20 cellular contexts compared by ENCODE assay signal in the genomic region with DNA sequence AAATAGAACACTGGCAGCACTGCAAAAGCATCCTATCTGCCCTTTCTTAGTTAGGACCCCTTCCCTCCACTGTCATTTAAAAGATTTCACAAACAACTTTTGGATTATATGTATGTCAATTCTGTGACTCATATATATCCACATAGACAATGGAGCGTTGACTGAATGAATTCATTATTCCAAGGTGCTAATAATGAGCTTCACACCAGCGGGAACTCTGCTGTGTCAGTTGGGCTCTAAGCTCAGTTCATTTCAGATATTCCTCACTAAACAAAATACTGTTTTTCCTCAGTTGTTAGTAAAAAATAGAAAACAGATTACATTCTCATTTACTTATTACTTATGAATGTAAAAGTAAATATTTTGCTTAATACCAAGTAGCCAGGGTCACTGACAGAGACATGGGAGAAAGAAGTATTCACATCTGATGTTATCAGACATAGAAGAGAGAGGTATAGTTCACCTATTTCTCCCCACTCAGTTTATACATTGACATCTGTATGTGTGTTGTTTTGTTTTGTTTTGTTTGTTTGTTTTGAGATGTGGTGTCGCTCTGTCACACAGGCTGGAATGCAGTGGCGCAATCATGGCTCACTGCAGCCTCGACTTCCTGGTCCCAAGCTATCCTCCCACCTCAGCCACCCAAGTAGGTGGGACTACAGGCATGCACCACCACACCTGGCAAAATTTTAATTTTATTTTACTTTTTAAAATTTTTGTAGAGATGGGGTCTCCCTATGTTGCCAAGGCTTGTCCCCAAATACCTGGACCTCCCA. TPM values are rescaled to one million over a fixed set of nuclear protein-coding genes. Genes with fewer than 3 reads are reported as not detected.
DNase-seq lines count a peak whose midpoint lies in the region; ATAC-seq, FAIRE-seq and TF ChIP-seq lines count a peak whose summit lies in the region.
"Had no signal": no experiment of that assay in that cellular context is flagged by ENCODE, and none has a peak within 500 bp of the region (broad histone marks: within the 10 kb centered on the region; RNA-seq: fewer than 3 reads in every experiment).

No MANE protein-coding gene starts in this region.

- in situ Hi-C loops in HepG2 (cut with HindIII; ENCODE audit: extremely low pct_ligation_motif_present, low pct_unique_long_range_greater_than_20kb) = no loop called here

- no peak for TF ChIP-seq RAD21 in HepG2 (CRISPR knock-in tag; IDR thresholded peaks at IDR 0.05)

- peaks cover 89% of the 10 kb centered on the region for H3K36me3 Mint-ChIP-seq in activated T-cell treated with anti-CD3 and anti-CD28 coated beads, Interleukin-2, amount 50 U/mL, for 24 hours (ENCODE audit: low read depth)
- H3K36me3 Mint-ChIP-seq in activated T-cell treated with anti-CD3 and anti-CD28 coated beads, Interleukin-2, amount 50 U/mL, for 72 hours (ENCODE audit: insufficient read depth in 2 of 2) = peaks cover 17 to 43% of the 10 kb centered on the region in 2 donors

- H3K4me1 Mint-ChIP-seq in activated T-cell treated with anti-CD3 and anti-CD28 coated beads, Interleukin-2, amount 50 U/mL, for 24 hours (ENCODE audit: low read depth) = peaks cover 84% of the 10 kb centered on the region
- peaks cover 79% of the 10 kb centered on the region for H3K4me1 Mint-ChIP-seq in activated T-cell treated with anti-CD3 and anti-CD28 coated beads, Interleukin-2, amount 50 U/mL, for 72 hours (ENCODE audit: low read depth)

- 93% methylated on average over 5 of the region's 5 CpGs for WGBS in HepG2 (ENCODE audit: low lambda C conversion rate)
- 64 to 70% methylated on average over 5 of the region's 5 CpGs for WGBS in tibial nerve, 2 donors

- no peak for FAIRE-seq in HepG2 (lab: Jason Lieb, UNC)
- FAIRE-seq: RCC 7860 had no signal

- TF ChIP-seq EP300 in HepG2 (IDR thresholded peaks at IDR 0.05; ENCODE audit: low read depth in 2 of 2, low read length in 2 of 2) (no peak), HepG2 (CRISPR knock-in tag; IDR thresholded peaks at IDR 0.05; ENCODE audit: borderline replicate concordance) (no peak), tibial nerve (IDR thresholded peaks at IDR 0.05) (no peak)

- TF ChIP-seq CTCF in HepG2 (CRISPR knock-in tag; IDR thresholded peaks at IDR 0.05) = no peak
- no peak for TF ChIP-seq CTCF in tibial nerve (IDR thresholded peaks at IDR 0.05)

- no peaks in the 10 kb centered on the region for H3K9me3 ChIP-seq in HepG2 (ENCODE audit: low read length)
- peaks cover 0 to 7% (median 2%) of the 10 kb centered on the region in 4 donors for H3K9me3 ChIP-seq in tibial nerve

- H4K20me1 ChIP-seq in HepG2 (ENCODE audit: insufficient read depth, low read length) = no peaks in the 10 kb centered on the region

- H3K4me2 ChIP-seq in HepG2 (ENCODE audit: low read depth, low read length) = no peak overlapping the region
- H3K4me2 ChIP-seq: BLaER1 treated with 17β-estradiol and CSF1 and Interleukin-3, amounts not matched to agents 10 nM and 100 nM had no signal

- H3K27ac ChIP-seq in angular gyrus (ENCODE audit: low read depth, low read length) = peak overlapping the region; percentile 15
- H3K27ac ChIP-seq in HepG2 (ENCODE audit: extremely low read length, insufficient read depth, low read length) = no peak overlapping the region
- H3K27ac ChIP-seq in tibial nerve = peak overlapping the region in 3 of 4 donors; percentile 25 to 84 (median 54)
- H3K27ac ChIP-seq: BLaER1 treated with 17β-estradiol and CSF1 and Interleukin-3, amounts not matched to agents 10 nM and 100 nM; GM23248 had no signal

- H3K4me3 Mint-ChIP-seq in activated T-cell treated with anti-CD3 and anti-CD28 coated beads, Interleukin-2, amount 50 U/mL, for 24 hours = no peak overlapping the region
- no peak overlapping the region for H3K4me3 Mint-ChIP-seq in activated T-cell treated with anti-CD3 and anti-CD28 coated beads, Interleukin-2, amount 50 U/mL, for 72 hours
- H3K4me3 Mint-ChIP-seq: HFFc6 had no signal

- no peak overlapping the region for H2AFZ ChIP-seq in HepG2 (ENCODE audit: low read length)
- H2AFZ ChIP-seq: GM23248 had no signal

- no peaks in the 10 kb centered on the region for H3K27me3 Mint-ChIP-seq in activated T-cell treated with anti-CD3 and anti-CD28 coated beads, Interleukin-2, amount 50 U/mL, for 24 hours
- no peaks in the 10 kb centered on the region for H3K27me3 Mint-ChIP-seq in activated T-cell treated with anti-CD3 and anti-CD28 coated beads, Interleukin-2, amount 50 U/mL, for 72 hours (ENCODE audit: low read depth)

- H3K4me3 ChIP-seq in HepG2 (replicated peaks in 1 of 3; ENCODE audit: insufficient read depth in 1 of 3, low read depth in 2 of 3, low read length in 3 of 3) (no peak overlapping the region), tibial nerve (no peak overlapping the region)
- H3K4me3 ChIP-seq: BLaER1 treated with 17β-estradiol and CSF1 and Interleukin-3, amounts not matched to agents 10 nM and 100 nM; GM23248 had no signal

- CTCF ChIA-PET in HepG2 (lab: Yijun Ruan, JAX; ENCODE audit: low intra/inter-chr PET ratio, low total read pairs) = no interaction called here

- H3K79me2 ChIP-seq in HepG2 (ENCODE audit: insufficient read depth, low read length) = peaks cover 83% of the 10 kb centered on the region

- H3K27ac Mint-ChIP-seq in activated T-cell treated with anti-CD3 and anti-CD28 coated beads, Interleukin-2, amount 50 U/mL, for 24 hours = peak overlapping the region; percentile 37
- H3K27ac Mint-ChIP-seq in activated T-cell treated with anti-CD3 and anti-CD28 coated beads, Interleukin-2, amount 50 U/mL, for 72 hours = no peak overlapping the region
- H3K27ac Mint-ChIP-seq: HFFc6 had no signal

- TF ChIP-seq POLR2A in HepG2 (IDR thresholded peaks at IDR 0.05; ENCODE audit: insufficient read depth in 1 of 2, low read depth in 2 of 2, low read length in 2 of 2) = no peak
- no peak for TF ChIP-seq POLR2A in tibial nerve (IDR thresholded peaks at IDR 0.05)

- no TSS peak for BruUV-seq in HepG2 (replicated peaks; lab: Mats Ljungman, UMichigan)

- intact Hi-C loops in HepG2 (cut with micrococcal nuclease; ENCODE audit: unreplicated experiment) = no loop called here

- H3K9me3 Mint-ChIP-seq in activated T-cell treated with anti-CD3 and anti-CD28 coated beads, Interleukin-2, amount 50 U/mL, for 24 hours = peaks cover 8% of the 10 kb centered on the region
- H3K9me3 Mint-ChIP-seq in activated T-cell treated with anti-CD3 and anti-CD28 coated beads, Interleukin-2, amount 50 U/mL, for 72 hours = peaks cover 0 to 3% of the 10 kb centered on the region in 2 donors
- H3K9me3 Mint-ChIP-seq: HFFc6 had no signal

- H3K9ac ChIP-seq in HepG2 (ENCODE audit: insufficient read depth, low read depth, low read length) = no peak overlapping the region
- H3K9ac ChIP-seq: BLaER1 treated with 17β-estradiol and CSF1 and Interleukin-3, amounts not matched to agents 10 nM and 100 nM; GM23248 had no signal

- POLR2A ChIA-PET in HepG2 (lab: Yijun Ruan, JAX) = interaction anchor here (1.5 kb wide), 1 partner anchor 10 kb away, joined by 4 read pairs; the partner anchor contains the start of gene NFKB1

- no peak for DNase-seq in activated T-cell treated with anti-CD3 and anti-CD28 coated beads, Interleukin-2, amount 50 U/mL, for 24 hours
- no peak for DNase-seq in activated T-cell treated with anti-CD3 and anti-CD28 coated beads, Interleukin-2, amount 50 U/mL, for 72 hours
- DNase-seq in HepG2 (ENCODE audit: low spot score) (no peak), tibial nerve (ENCODE audit: low spot score in 2 of 2) (no peak), RPMI8226 (no peak), CD1c-positive myeloid dendritic cell (ENCODE audit: extremely low spot score) (no peak)
- DNase-seq in stimulated activated CD4-positive, alpha-beta T cell treated with anti-CD3 and anti-CD28 coated beads, Interleukin-4, amount 100 ng/mL, for 1 hour = no peak
- DNase-seq: 8988T, COR-L47, DMS153, GM23248, HFFc6, NCI-H1417, NCI-H2029, NCI-H2171 treated with DMSO at 0.1 percent for 48 hours, NCI-H82, SHP77 treated with DMSO at 0.1 percent for 48 hours had no signal

- H3K27me3 ChIP-seq in HepG2 (ENCODE audit: control insufficient read depth in 1 of 2, insufficient read depth in 2 of 2, low read length in 2 of 2) (no peaks in the 10 kb centered on the region), tibial nerve (no peaks in the 10 kb centered on the region)
- H3K27me3 ChIP-seq: BLaER1 treated with 17β-estradiol and CSF1 and Interleukin-3, amounts not matched to agents 10 nM and 100 nM had no signal

- no peak for ATAC-seq in activated T-cell treated with anti-CD3 and anti-CD28 coated beads, Interleukin-2, amount 50 U/mL, for 72 hours (replicated peaks in 1 of 2)
- no peak for ATAC-seq in HepG2

- H3K4me1 ChIP-seq in HepG2 (ENCODE audit: insufficient read depth, low read length) (peaks cover 21% of the 10 kb centered on the region), tibial nerve (peaks cover 0 to 51% (median 13%) of the 10 kb centered on the region in 4 donors)

- H3K36me3 ChIP-seq in HepG2 (replicated peaks in 1 of 2; ENCODE audit: control insufficient read depth in 1 of 2, insufficient read depth in 2 of 2, low read length in 2 of 2) = no peaks in the 10 kb centered on the region
- no peaks in the 10 kb centered on the region for H3K36me3 ChIP-seq in tibial nerve

RNA-seq across cellular contexts. Expression of gene NFKB1, which starts 10.9 kb away (rescaled TPM):
- 100 to 1,000 TPM; 151 to 167 TPM for total RNA-seq in activated T-cell treated with anti-CD3 and anti-CD28 coated beads, Interleukin-2, amount 50 U/mL, for 72 hours
- total RNA-seq in HepG2 (2016; rRNA removed; fragmentation: Illumina TruSeq; extraction: Trizol) (31.6 and 37.6 TPM in 2 replicates), tibial nerve (10 to 100 TPM; 21.6 to 44.8 (median 28.3) TPM)
- total RNA-seq in HepG2 (2016; cell fraction: cytosol; rRNA removed; fragmentation: Illumina TruSeq; extraction: Trizol; ENCODE audit: low read depth) = 5.7 and 5.8 TPM in 2 replicates
- 32.0 and 36.4 TPM in 2 replicates for total RNA-seq in HepG2 (2016; cell fraction: insoluble cytoplasmic fraction; rRNA removed; fragmentation: Illumina TruSeq; extraction: Trizol)
- total RNA-seq in HepG2 (2016; cell fraction: membrane; rRNA removed; fragmentation: Illumina TruSeq; extraction: Trizol) = 16.5 and 17.1 TPM in 2 replicates
- total RNA-seq in HepG2 (2016; cell fraction: nucleus; rRNA removed; fragmentation: Illumina TruSeq; extraction: Trizol) = 21.7 and 23.1 TPM in 2 replicates
- polyA plus RNA-seq in HepG2 (2011; rRNA removed) = 15.3 and 15.4 TPM in 2 replicates
- 13.4 and 14.7 TPM in 2 replicates for polyA plus RNA-seq in HepG2 (2011; cell fraction: cytosol; rRNA removed)
- polyA plus RNA-seq in HepG2 (2011; cell fraction: nucleus; rRNA removed) = 13.2 and 14.1 TPM in 2 replicates
- 16.4 TPM in 2 replicates for polyA plus RNA-seq in HepG2 (2012)
- polyA plus RNA-seq in HepG2 (2016; cell fraction: cytosol; fragmentation: Illumina TruSeq; extraction: Trizol; ENCODE audit: low read depth) = 2.1 and 2.3 TPM in 2 replicates
- polyA plus RNA-seq in HepG2 (2016; cell fraction: insoluble cytoplasmic fraction; fragmentation: Illumina TruSeq; extraction: Trizol; ENCODE audit: low read depth) = 30.3 and 33.0 TPM in 2 replicates
- 6.8 and 8.3 TPM in 2 replicates for polyA plus RNA-seq in HepG2 (2016; cell fraction: membrane; fragmentation: Illumina TruSeq; extraction: Trizol; ENCODE audit: low read depth)
- polyA plus RNA-seq in HepG2 (2016; cell fraction: nucleus; fragmentation: Illumina TruSeq; extraction: Trizol; ENCODE audit: insufficient read depth, low read depth) = 20.3 and 23.7 TPM in 2 replicates
- polyA minus RNA-seq in HepG2 (2011; rRNA and poly(A)+ RNA removed; ENCODE audit: low replicate concordance) = 23.9 and 27.4 TPM in 2 replicates
- 12.5 and 12.7 TPM in 2 replicates for polyA minus RNA-seq in HepG2 (2011; cell fraction: cytosol; rRNA and poly(A)+ RNA removed)
- polyA minus RNA-seq in HepG2 (2011; cell fraction: nucleus; rRNA and poly(A)+ RNA removed) = 35.7 and 38.5 TPM in 2 replicates
